Comparison of ENCODE assay signal across 3 cellular contexts in genomic region chr5:33891731-33892418, GRCh38.
TF ChIP-seq lines count a peak whose summit lies in the region.

Gene ADAMTS12 (minus strand): TSS chr5:33891990. CDS start chr5:33891856, 134 bp downstream.

TF ChIP-seq in A549, 52 proteins besides CTCF, POLR2A, EP300 and RAD21 (continued from another document):
- peak; percentile 27; the same call in 1 of the 2 replicates for TF ChIP-seq MAX (IDR thresholded peaks at IDR 0.05)

TF ChIP-seq in HEK293T, 16 proteins besides CTCF, POLR2A, EP300 and RAD21:
- TF ChIP-seq, protein P1, sequence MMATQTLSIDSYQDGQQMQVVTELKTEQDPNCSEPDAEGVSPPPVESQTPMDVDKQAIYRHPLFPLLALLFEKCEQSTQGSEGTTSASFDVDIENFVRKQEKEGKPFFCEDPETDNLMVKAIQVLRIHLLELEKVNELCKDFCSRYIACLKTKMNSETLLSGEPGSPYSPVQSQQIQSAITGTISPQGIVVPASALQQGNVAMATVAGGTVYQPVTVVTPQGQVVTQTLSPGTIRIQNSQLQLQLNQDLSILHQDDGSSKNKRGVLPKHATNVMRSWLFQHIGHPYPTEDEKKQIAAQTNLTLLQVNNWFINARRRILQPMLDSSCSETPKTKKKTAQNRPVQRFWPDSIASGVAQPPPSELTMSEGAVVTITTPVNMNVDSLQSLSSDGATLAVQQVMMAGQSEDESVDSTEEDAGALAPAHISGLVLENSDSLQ (IDR thresholded peaks at IDR 0.05) = no peak
- no peak for TF ChIP-seq SP1 (IDR thresholded peaks at IDR 0.05)
- no peak for TF ChIP-seq L3MBTL2 (conservative IDR thresholded peaks at IDR 0.05)
- TF ChIP-seq SUZ12 (IDR thresholded peaks at IDR 0.05) = no peak
- no peak for TF ChIP-seq ZNF384 (IDR thresholded peaks at IDR 0.05)
- no peak for TF ChIP-seq BHLHE40 (IDR thresholded peaks at IDR 0.05; ENCODE audit: borderline replicate concordance)
- no peak for TF ChIP-seq ELF4 (IDR thresholded peaks at IDR 0.05)
- no peak for TF ChIP-seq CTBP1 (IDR thresholded peaks at IDR 0.05; ENCODE audit: borderline replicate concordance)
- TF ChIP-seq NFRKB (IDR thresholded peaks at IDR 0.05) = no peak
- no peak for TF ChIP-seq FOXK2 (IDR thresholded peaks at IDR 0.05)
- TF ChIP-seq FOXA1 (IDR thresholded peaks at IDR 0.05) = no peak
- TF ChIP-seq FOXM1 (IDR thresholded peaks at IDR 0.05; ENCODE audit: borderline replicate concordance) = no peak
- TF ChIP-seq TARDBP (IDR thresholded peaks at IDR 0.05) = no peak
- TF ChIP-seq HDGF (IDR thresholded peaks at IDR 0.05; ENCODE audit: borderline replicate concordance) = no peak
- no peak for TF ChIP-seq ARNT (IDR thresholded peaks at IDR 0.05)
- no peak for TF ChIP-seq LEF1 (IDR thresholded peaks at IDR 0.05; ENCODE audit: borderline replicate concordance)
TF ChIP-seq in HEK293T: peak in this region for 0.

TF ChIP-seq in K562, 482 proteins besides CTCF, POLR2A, EP300 and RAD21 (continued from another document):
- TF ChIP-seq HMBOX1 (IDR thresholded peaks at IDR 0.05) (no peak), MECOM (CRISPR knock-in tag; IDR thresholded peaks at IDR 0.05) (no peak), MIER1 (IDR thresholded peaks at IDR 0.05; ENCODE audit: low read depth) (no peak), STAG1 (CRISPR knock-in tag; IDR thresholded peaks at IDR 0.05; ENCODE audit: borderline replicate concordance) (no peak), FOXJ2 (tag; IDR thresholded peaks at IDR 0.05) (no peak), KDM5B (IDR thresholded peaks at IDR 0.05; ENCODE audit: insufficient replicate concordance, low read depth, low read length) (no peak)
TF ChIP-seq in K562: peak in this region for 0.
